35 cellular contexts compared by ENCODE assay signal in the genomic region with DNA sequence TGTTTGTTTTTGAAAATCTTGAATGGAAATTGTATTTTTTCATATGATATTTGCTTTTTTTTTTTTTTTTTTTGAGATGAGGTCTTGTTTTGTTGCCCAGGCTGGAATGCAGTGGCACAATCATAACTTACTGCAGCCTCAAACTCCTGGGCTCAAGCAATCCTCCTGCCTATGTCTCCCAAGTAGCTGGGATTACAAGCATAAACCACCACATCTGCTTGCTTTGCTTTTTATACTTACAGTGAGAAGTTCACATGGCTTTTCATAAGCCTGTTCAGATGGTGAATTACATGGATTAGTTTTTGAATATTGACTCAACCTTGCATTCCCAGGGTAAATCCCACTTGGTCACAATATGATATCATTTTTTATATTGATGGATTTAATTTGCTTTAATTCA. TPM values are rescaled to one million over a fixed set of nuclear protein-coding genes. Genes with fewer than 3 reads are reported as not detected.
"Had no signal": no experiment of that assay in that cellular context is flagged by ENCODE, and none has a peak within 500 bp of the region (broad histone marks: within the 10 kb centered on the region; RNA-seq: fewer than 3 reads in every experiment).

No MANE protein-coding gene starts in this region.

- H3K27me3 Mint-ChIP-seq: stimulated activated memory B cell treated with anti-CD40 and anti-IgM and Interleukin-4, amounts not matched to agents 10 μg/mL and 1 μg/mL and 100 μg/mL, for 72 hours; stimulated activated naive CD8-positive, alpha-beta T cell treated with anti-CD3 and anti-CD28 coated beads, Interleukin-15, amount 100 ng/mL, for 72 hours had no signal

- H3K27ac Mint-ChIP-seq: activated B cell treated with CpG ODN at 0.5 μM for 24 hours; activated CD8-positive, alpha-beta T cell treated with anti-CD3 and anti-CD28 coated beads for 36 hours; activated T-helper 17 cell treated with anti-CD3 and anti-CD28 coated beads, Interleukin-2, amount 50 U/mL, for 72 hours; effector memory CD8-positive, alpha-beta T cell; mesothelial cell of epicardium; naive thymus-derived CD4-positive, alpha-beta T cell; stimulated activated memory B cell treated with anti-CD40 and anti-IgM and Interleukin-4, amounts not matched to agents 10 μg/mL and 1 μg/mL and 100 μg/mL, for 72 hours; stimulated activated naive CD8-positive, alpha-beta T cell treated with anti-CD3 and anti-CD28 coated beads, Interleukin-15, amount 100 ng/mL, for 72 hours; T-helper 2 cell treated with Interferon-gamma antibody and Interleukin-4, amounts not matched to agents 5 μg/mL and 100 μg/mL, for 36 hours; type B pancreatic cell had no signal

- H3K36me3 Mint-ChIP-seq: mesothelial cell of epicardium; naive thymus-derived CD4-positive, alpha-beta T cell; stimulated activated memory B cell treated with anti-CD40 and anti-IgM and Interleukin-4, amounts not matched to agents 10 μg/mL and 1 μg/mL and 100 μg/mL, for 72 hours; type B pancreatic cell had no signal

- H3K4me3 Mint-ChIP-seq: activated B cell treated with CpG ODN at 0.5 μM for 24 hours; activated CD8-positive, alpha-beta T cell treated with anti-CD3 and anti-CD28 coated beads for 36 hours; activated T-cell treated with anti-CD3 and anti-CD28 coated beads, Interleukin-2, amount 50 U/mL, for 4 hours; activated T-helper 17 cell treated with anti-CD3 and anti-CD28 coated beads, Interleukin-2, amount 50 U/mL, for 72 hours; central memory CD8-positive, alpha-beta T cell; effector memory CD8-positive, alpha-beta T cell; mesothelial cell of epicardium; naive thymus-derived CD4-positive, alpha-beta T cell; stimulated activated memory B cell treated with anti-CD40 and anti-IgM and Interleukin-4, amounts not matched to agents 10 μg/mL and 1 μg/mL and 100 μg/mL, for 72 hours; stimulated activated naive CD8-positive, alpha-beta T cell treated with anti-CD3 and anti-CD28 coated beads, Interleukin-15, amount 100 ng/mL, for 72 hours; T-helper 2 cell treated with Interferon-gamma antibody and Interleukin-4, amounts not matched to agents 5 μg/mL and 100 μg/mL, for 36 hours; type B pancreatic cell had no signal

- ATAC-seq: activated CD8-positive, alpha-beta T cell treated with anti-CD3 and anti-CD28 coated beads for 36 hours; activated T-cell treated with anti-CD3 and anti-CD28 coated beads, Interleukin-2, amount 50 U/mL, for 4 hours; activated T-helper 17 cell treated with anti-CD3 and anti-CD28 coated beads, Interleukin-2, amount 50 U/mL, for 72 hours; effector memory CD8-positive, alpha-beta T cell; left cardiac atrium; naive thymus-derived CD4-positive, alpha-beta T cell; pancreas; stimulated activated memory B cell treated with anti-CD40 and anti-IgM and Interleukin-4, amounts not matched to agents 10 μg/mL and 1 μg/mL and 100 μg/mL, for 72 hours; stimulated activated naive CD8-positive, alpha-beta T cell treated with anti-CD3 and anti-CD28 coated beads, Interleukin-15, amount 100 ng/mL, for 72 hours had no signal

- H3K4me1 Mint-ChIP-seq: activated B cell treated with CpG ODN at 0.5 μM for 24 hours; activated T-helper 17 cell treated with anti-CD3 and anti-CD28 coated beads, Interleukin-2, amount 50 U/mL, for 72 hours; central memory CD8-positive, alpha-beta T cell; mesothelial cell of epicardium; stimulated activated memory B cell treated with anti-CD40 and anti-IgM and Interleukin-4, amounts not matched to agents 10 μg/mL and 1 μg/mL and 100 μg/mL, for 72 hours had no signal

- DNase-seq: activated B cell treated with CpG ODN at 0.5 μM for 24 hours; activated CD4-positive, alpha-beta T cell treated with anti-CD3 and anti-CD28 coated beads, Interleukin-2, amount 50 U/mL, for 1 hour; activated CD8-positive, alpha-beta T cell treated with anti-CD3 and anti-CD28 coated beads for 36 hours; activated gamma-delta T cell treated with Interleukin-2 at 50 U/mL for 16 hours; activated naive CD4-positive, alpha-beta T cell treated with anti-CD3 and anti-CD28 coated beads, Interleukin-2, amount 50 U/mL, for 16 hours; activated T-cell treated with anti-CD3 and anti-CD28 coated beads, Interleukin-2, amount 50 U/mL, for 4 hours; anterior cingulate cortex; colonic mucosa; effector memory CD8-positive, alpha-beta T cell; erythroblast; glutamatergic neuron; left cardiac atrium; mammary epithelial cell; naive thymus-derived CD4-positive, alpha-beta T cell; nucleus accumbens; pancreas; retina; sigmoid colon; stimulated activated CD4-positive, alpha-beta T cell treated with anti-CD3 and anti-CD28 coated beads, Interleukin-1b, Interleukin-23, amount 100 ng/mL, for 48 hours; stimulated activated CD4-positive, alpha-beta T cell treated with anti-CD3 and anti-CD28 coated beads, Interleukin-4, amount 100 ng/mL, for 4 hours; stimulated activated CD8-positive, alpha-beta memory T cell treated with anti-CD3 and anti-CD28 coated beads, Interleukin-4, amount 100 ng/mL, for 48 hours; stimulated activated naive CD8-positive, alpha-beta T cell treated with anti-CD3 and anti-CD28 coated beads, Interleukin-15, amount 100 ng/mL, for 72 hours; substantia nigra; T-helper 1 cell; uterus had no signal

- H3K9me3 Mint-ChIP-seq: activated B cell treated with CpG ODN at 0.5 μM for 24 hours; activated CD8-positive, alpha-beta T cell treated with anti-CD3 and anti-CD28 coated beads for 36 hours; activated T-cell treated with anti-CD3 and anti-CD28 coated beads, Interleukin-2, amount 50 U/mL, for 4 hours; activated T-helper 17 cell treated with anti-CD3 and anti-CD28 coated beads, Interleukin-2, amount 50 U/mL, for 72 hours; central memory CD8-positive, alpha-beta T cell; effector memory CD8-positive, alpha-beta T cell; mesothelial cell of epicardium; naive thymus-derived CD4-positive, alpha-beta T cell; stimulated activated memory B cell treated with anti-CD40 and anti-IgM and Interleukin-4, amounts not matched to agents 10 μg/mL and 1 μg/mL and 100 μg/mL, for 72 hours; stimulated activated naive CD8-positive, alpha-beta T cell treated with anti-CD3 and anti-CD28 coated beads, Interleukin-15, amount 100 ng/mL, for 72 hours; T-helper 2 cell treated with Interferon-gamma antibody and Interleukin-4, amounts not matched to agents 5 μg/mL and 100 μg/mL, for 36 hours had no signal

- H3K4me3 ChIP-seq: colonic mucosa, pancreas, prostate gland, sigmoid colon, smooth muscle cell, uterus had no signal

RNA-seq across cellular contexts. Expression of a gene that starts 22.0 kb away (rescaled TPM):
- total RNA-seq: activated B cell treated with CpG ODN at 0.5 μM for 24 hours; activated CD8-positive, alpha-beta T cell treated with anti-CD3 and anti-CD28 coated beads for 36 hours; activated T-cell treated with anti-CD3 and anti-CD28 coated beads, Interleukin-2, amount 50 U/mL, for 4 hours; bronchial epithelial cell; colonic mucosa; liver; pancreas had no signal
